13 cellular contexts compared by ENCODE assay signal in genomic region chr15:69082556-69082955, GRCh38.
DNase-seq lines count a peak whose midpoint lies in the region; ATAC-seq and TF ChIP-seq lines count a peak whose summit lies in the region.
"Had no signal": no experiment of that assay in that cellular context is flagged by ENCODE, and none has a peak within 500 bp of the region (broad histone marks: within the 10 kb centered on the region; RNA-seq: fewer than 3 reads in every experiment).

No MANE protein-coding gene starts in this region.

- peak overlapping the region in 1 of 10 donors; percentile 2 for H3K4me3 ChIP-seq in heart right ventricle
- no peak overlapping the region for H3K4me3 ChIP-seq in naive thymus-derived CD4-positive, alpha-beta T cell (ENCODE audit: low read length)
- H3K4me3 ChIP-seq: thyroid gland had no signal

- peaks cover 7 to 55% (median 42%) of the 10 kb centered on the region in 9 donors for H3K4me1 ChIP-seq in heart right ventricle
- no peaks in the 10 kb centered on the region for H3K4me1 ChIP-seq in naive thymus-derived CD4-positive, alpha-beta T cell (ENCODE audit: control insufficient read depth in 2 of 2, insufficient read depth in 2 of 2, low read length in 2 of 2)

- H3K27me3 Mint-ChIP-seq in osteocyte (ENCODE audit: unreplicated experiment) = no peaks in the 10 kb centered on the region
- peaks cover 18 to 31% (median 24%) of the 10 kb centered on the region in 5 donors for H3K27me3 Mint-ChIP-seq in naive thymus-derived CD4-positive, alpha-beta T cell

- peak overlapping the region; percentile 42 to 94 (median 77) for H3K27ac ChIP-seq in heart right ventricle
- H3K27ac ChIP-seq in naive thymus-derived CD4-positive, alpha-beta T cell (ENCODE audit: low read depth, low read length) = no peak overlapping the region

- TF ChIP-seq CTCF in heart right ventricle (IDR thresholded peaks at IDR 0.05) = no peak
- no peak for TF ChIP-seq CTCF in osteocyte (IDR thresholded peaks at IDR 0.05)

- DNase-seq in Right ventricle myocardium inferior (ENCODE audit: missing footprints) (no peak), cardiac septum (ENCODE audit: low spot score) (no peak), heart right ventricle (no peak), osteocyte (ENCODE audit: extremely low spot score, unreplicated experiment) (no peak), NCI-H2196 (lab: John Stamatoyannopoulos, UW; ENCODE audit: unreplicated experiment) (no peak)
- DNase-seq in naive thymus-derived CD4-positive, alpha-beta T cell = no peak
- DNase-seq: Calu3, cortex of kidney, NCI-H2107, thyroid gland had no signal

- intact Hi-C loops in Right ventricle myocardium inferior (cut with DNase I) = loop anchor here (5.0 kb wide), 1 partner anchor 80 kb away; the partner anchor contains the start of gene GLCE
- intact Hi-C loops in cardiac septum (cut with DNase I) = no loop called here
- intact Hi-C loops in heart right ventricle (cut with DNase I) = loop anchor here in 3 of 10 donors (5.0 to 10.0 kb wide), 2 partner anchors 72 to 80 kb away; partner anchors contain the start of gene GLCE (in 2 of the 3)
- intact Hi-C loops in naive thymus-derived CD4-positive, alpha-beta T cell (cut with micrococcal nuclease) = no loop called here

- H3K36me3 ChIP-seq in heart right ventricle = no peaks in the 10 kb centered on the region
- no peaks in the 10 kb centered on the region for H3K36me3 ChIP-seq in naive thymus-derived CD4-positive, alpha-beta T cell (ENCODE audit: control insufficient read depth in 2 of 3, insufficient read depth in 3 of 3, low read length in 3 of 3)
- H3K36me3 ChIP-seq: thyroid gland had no signal

- 30 to 60% methylated on average over 3 of the region's 3 CpGs for WGBS in heart right ventricle, 2 donors

- ATAC-seq in Right ventricle myocardium inferior (peak; percentile 21), heart right ventricle (peak in 7 of 8 donors; percentile 17 to 70 (median 61)), HG03175 (IDR thresholded peaks at IDR 0.05; ENCODE audit: unreplicated experiment) (no peak), GM19467 (IDR thresholded peaks at IDR 0.05; ENCODE audit: unreplicated experiment) (no peak)
- no peak for ATAC-seq in naive thymus-derived CD4-positive, alpha-beta T cell
- ATAC-seq: HCT116 had no signal

- no peaks in the 10 kb centered on the region for H3K9me3 ChIP-seq in heart right ventricle
- H3K9me3 ChIP-seq in naive thymus-derived CD4-positive, alpha-beta T cell (ENCODE audit: control insufficient read depth in 2 of 3, low read length in 3 of 3) = no peaks in the 10 kb centered on the region
- H3K9me3 ChIP-seq: thyroid gland had no signal

- peak overlapping the region; percentile 21 for H3K27ac Mint-ChIP-seq in osteocyte (ENCODE audit: unreplicated experiment)
- H3K27ac Mint-ChIP-seq in naive thymus-derived CD4-positive, alpha-beta T cell = no peak overlapping the region

- H3K27me3 ChIP-seq in heart right ventricle = peaks cover 0 to 3% (median 0%) of the 10 kb centered on the region in 7 donors
- no peaks in the 10 kb centered on the region for H3K27me3 ChIP-seq in naive thymus-derived CD4-positive, alpha-beta T cell (ENCODE audit: control insufficient read depth in 2 of 2, insufficient read depth in 2 of 2, low read length in 2 of 2)
- H3K27me3 ChIP-seq: thyroid gland had no signal

- H3K36me3 Mint-ChIP-seq in osteocyte (ENCODE audit: unreplicated experiment) = no peaks in the 10 kb centered on the region
- no peaks in the 10 kb centered on the region for H3K36me3 Mint-ChIP-seq in naive thymus-derived CD4-positive, alpha-beta T cell

- no peak overlapping the region for H3K4me3 Mint-ChIP-seq in osteocyte (ENCODE audit: unreplicated experiment)
- no peak overlapping the region for H3K4me3 Mint-ChIP-seq in naive thymus-derived CD4-positive, alpha-beta T cell

- peaks cover 55% of the 10 kb centered on the region for H3K4me1 Mint-ChIP-seq in osteocyte (ENCODE audit: unreplicated experiment)
- peaks cover 0 to 4% (median 0%) of the 10 kb centered on the region in 7 donors for H3K4me1 Mint-ChIP-seq in naive thymus-derived CD4-positive, alpha-beta T cell

- POLR2A ChIA-PET in naive thymus-derived CD4-positive, alpha-beta T cell (lab: Charles Lee) = no interaction called here

- CTCF ChIA-PET in naive thymus-derived CD4-positive, alpha-beta T cell (lab: Charles Lee) = no interaction called here

- no peaks in the 10 kb centered on the region for H3K9me3 Mint-ChIP-seq in osteocyte (ENCODE audit: unreplicated experiment)
- H3K9me3 Mint-ChIP-seq in naive thymus-derived CD4-positive, alpha-beta T cell = peaks cover 0 to 1% (median 0%) of the 10 kb centered on the region in 11 donors

Comparison
In these comparisons a context has a peak if more than half of its experiments do, and no peak if none do; other contexts are left out.
1. ATAC-seq: peak in Right ventricle myocardium inferior (single experiment) and heart right ventricle (7 of 8); none in naive thymus-derived CD4-positive, alpha-beta T cell (single experiment), HG03175 (single experiment) and GM19467 (single experiment).